Comparison of ENCODE assay signal across 16 cellular contexts in genomic region chr12:8849785-8850184, GRCh38.
"Had no signal": no experiment of that assay in that cellular context is flagged by ENCODE, and none has a peak within 500 bp of the region (broad histone marks: within the 10 kb centered on the region; RNA-seq: fewer than 3 reads in every experiment).

No MANE protein-coding gene starts in this region.

- H3K4me1 Mint-ChIP-seq: activated CD4-positive, alpha-beta T cell treated with anti-CD3 and anti-CD28 coated beads, Interleukin-2, amount 10 ng/mL, durations not matched to agents 7 days and 5 days had no signal

- H3K9me3 Mint-ChIP-seq: activated CD4-positive, alpha-beta T cell treated with anti-CD3 and anti-CD28 coated beads, Interleukin-2, amount 10 ng/mL, durations not matched to agents 7 days and 5 days; activated naive CD4-positive, alpha-beta T cell treated with anti-CD3 and anti-CD28 coated beads for 36 hours; activated T-cell treated with anti-CD3 and anti-CD28 coated beads, Interleukin-2, amount 50 U/mL, for 4 hours; brain; nephron had no signal

- H3K27ac Mint-ChIP-seq: activated CD4-positive, alpha-beta T cell treated with anti-CD3 and anti-CD28 coated beads, Interleukin-2, amount 10 ng/mL, durations not matched to agents 7 days and 5 days; activated naive CD4-positive, alpha-beta T cell treated with anti-CD3 and anti-CD28 coated beads for 36 hours; brain; nephron had no signal

- ATAC-seq: activated CD4-positive, CD25-positive, alpha-beta regulatory T cell treated with anti-CD3 and anti-CD28 coated beads, Interleukin-2, amount 50 U/mL, for 24 hours; activated T-cell treated with anti-CD3 and anti-CD28 coated beads, Interleukin-2, amount 50 U/mL, for 4 hours; lower lobe of right lung had no signal

- DNase-seq: activated CD4-positive, alpha-beta T cell treated with anti-CD3 and anti-CD28 coated beads, Interleukin-2, amount 10 ng/mL, durations not matched to agents 7 days and 5 days; activated CD8-positive, alpha-beta memory T cell treated with anti-CD3 and anti-CD28 coated beads, Interleukin-2, amount 50 U/mL, for 4 hours; activated naive CD4-positive, alpha-beta T cell treated with anti-CD3 and anti-CD28 coated beads for 36 hours; activated T-cell treated with anti-CD3 and anti-CD28 coated beads, Interleukin-2, amount 50 U/mL, for 4 hours; caudate nucleus; hippocampal formation; left cardiac atrium; lower lobe of right lung; stimulated activated CD8-positive, alpha-beta memory T cell treated with anti-CD3 and anti-CD28 coated beads, Interleukin-4, amount 100 ng/mL, for 48 hours; stimulated activated naive CD4-positive, alpha-beta T cell treated with Interleukin-2 at 50 U/mL for 16 hours; substantia nigra; T-helper 2 cell; uterus had no signal

- H3K4me3 Mint-ChIP-seq: activated CD4-positive, alpha-beta T cell treated with anti-CD3 and anti-CD28 coated beads, Interleukin-2, amount 10 ng/mL, durations not matched to agents 7 days and 5 days; activated naive CD4-positive, alpha-beta T cell treated with anti-CD3 and anti-CD28 coated beads for 36 hours; activated T-cell treated with anti-CD3 and anti-CD28 coated beads, Interleukin-2, amount 50 U/mL, for 4 hours; brain; nephron had no signal

- H3K27me3 Mint-ChIP-seq: activated CD4-positive, alpha-beta T cell treated with anti-CD3 and anti-CD28 coated beads, Interleukin-2, amount 10 ng/mL, durations not matched to agents 7 days and 5 days; brain had no signal

- H3K36me3 Mint-ChIP-seq: brain had no signal
